ENCODE assay signal across 25 cellular contexts in genomic region chr21:35643176-35643575, GRCh38.
A peak's percentile ranks its signal among the peaks of the same experiment; 100 is the strongest.
DNase-seq lines count a peak whose midpoint lies in the region; ATAC-seq, FAIRE-seq and TF ChIP-seq lines count a peak whose summit lies in the region.
"Had no signal": no experiment of that assay in that cellular context is flagged by ENCODE, and none has a peak within 500 bp of the region (broad histone marks: within the 10 kb centered on the region; RNA-seq: fewer than 3 reads in every experiment).

No MANE protein-coding gene starts in this region.

- H3K4me3 ChIP-seq in PC-3 (ENCODE audit: low read length) (no peak overlapping the region), H1 (ENCODE audit: extremely low read depth in 1 of 4, insufficient read depth in 2 of 4, low read depth in 3 of 4, low read length in 4 of 4) (no peak overlapping the region)
- H3K4me3 ChIP-seq: BLaER1, cardiac muscle cell, K562, PC-9, SK-N-MC had no signal

- TF ChIP-seq RAD21 in H1 (IDR thresholded peaks at IDR 0.05 in 1 of 2, conservative IDR thresholded peaks at IDR 0.05 in 1 of 2; ENCODE audit: low read depth in 2 of 2, low read length in 2 of 2) = no peak

- H3K9ac ChIP-seq in PC-3 (ENCODE audit: low read length) (no peak overlapping the region), H1 (replicated peaks in 1 of 4; ENCODE audit: extremely low read depth in 1 of 4, low read depth in 3 of 4, low read length in 3 of 4) (no peak overlapping the region)
- H3K9ac ChIP-seq: BLaER1 had no signal

- no peak overlapping the region for H2BK12ac ChIP-seq in H1 (ENCODE audit: low read depth, low read length)

- no peak overlapping the region for H3K56ac ChIP-seq in H1 (replicated peaks; ENCODE audit: insufficient read length, low read depth, low read length)

- POLR2A ChIA-PET in PC-3 (lab: Charles Lee; ENCODE audit: unreplicated experiment) (no interaction called here), H1 (lab: Charles Lee; ENCODE audit: partially characterized antibody) (no interaction called here)

- no peak overlapping the region for H3K4ac ChIP-seq in H1 (replicated peaks; ENCODE audit: insufficient read length, low read depth, low read length)

- no peak overlapping the region for H3K14ac ChIP-seq in H1 (ENCODE audit: insufficient read length)

- no peak overlapping the region for H3K27ac ChIP-seq in PC-3 (ENCODE audit: low read length)
- no peak overlapping the region for H3K27ac ChIP-seq in H1 (ENCODE audit: low read depth, low read length)
- H3K27ac ChIP-seq: BLaER1, cardiac muscle cell, HL-60, PC-9, SK-N-MC, WERI-Rb-1 had no signal

- TF ChIP-seq CTCF in PC-3 (conservative IDR thresholded peaks at IDR 0.05; ENCODE audit: low read depth, low read length) (no peak), H1 (IDR thresholded peaks at IDR 0.05; ENCODE audit: control extremely low read depth in 1 of 3, insufficient read depth in 1 of 3, low read depth in 1 of 3, low read length in 3 of 3) (no peak)

- CTCF ChIA-PET in PC-3 (lab: Charles Lee) (no interaction called here), H1 (lab: Charles Lee; ENCODE audit: partially characterized antibody) (interaction anchor here (0.5 to 0.7 kb wide), 2 partner anchors 40 to 54 kb away, joined by 3 read pairs; no protein-coding TSS in a partner anchor)

- H2BK120ac ChIP-seq in H1 (replicated peaks; ENCODE audit: low read depth, low read length) = no peak overlapping the region

- H2BK20ac ChIP-seq in H1 (ENCODE audit: low read length) = no peak overlapping the region

- FAIRE-seq in H1 (lab: Jason Lieb, UNC) (no peak), HTR-8/SVneo (lab: Jason Lieb, UNC) (no peak)
- FAIRE-seq: K562 had no signal

- H4K20me1 ChIP-seq in PC-3 (ENCODE audit: low read length) (no peaks in the 10 kb centered on the region), H1 (replicated peaks in 1 of 2; ENCODE audit: control insufficient read depth in 1 of 2, insufficient read depth in 2 of 2, low read length in 2 of 2) (no peaks in the 10 kb centered on the region)
- H4K20me1 ChIP-seq: BLaER1 had no signal

- no peaks in the 10 kb centered on the region for H3K4me1 ChIP-seq in PC-3 (ENCODE audit: insufficient read depth, low read length)
- H3K4me1 ChIP-seq in H1 (replicated peaks in 1 of 4; ENCODE audit: control insufficient read depth in 3 of 4, insufficient read depth in 4 of 4, low read length in 3 of 4) = no peaks in the 10 kb centered on the region
- H3K4me1 ChIP-seq: BLaER1 had no signal

- no peak overlapping the region for H3K18ac ChIP-seq in H1 (ENCODE audit: extremely low read depth, low read length)

- peak overlapping the region; percentile 83 for H3K23ac ChIP-seq in H1 (ENCODE audit: insufficient read length)

- intact Hi-C loops in PC-3 (cut with micrococcal nuclease) = no loop called here

- H3K79me2 ChIP-seq in PC-3 (ENCODE audit: low read length) (no peaks in the 10 kb centered on the region), H1 (ENCODE audit: control insufficient read depth in 1 of 2, insufficient read depth in 2 of 2, low read length in 2 of 2) (no peaks in the 10 kb centered on the region)

- H2AK5ac ChIP-seq in H1 (ENCODE audit: low read depth, low read length) = no peak overlapping the region

- no peaks in the 10 kb centered on the region for H3K9me2 ChIP-seq in PC-3 (replicated peaks; ENCODE audit: low read length)

- no peak overlapping the region for H2BK5ac ChIP-seq in H1 (ENCODE audit: low read depth, low read length)

- BruUV-seq in PC-3 (replicated peaks; lab: Mats Ljungman, UMichigan) = no TSS peak

- ATAC-seq in PC-3 (no peak), GM19035 (IDR thresholded peaks at IDR 0.05; ENCODE audit: unreplicated experiment) (no peak)
- ATAC-seq: K562, left lobe of liver had no signal

- H4K8ac ChIP-seq in H1 (ENCODE audit: extremely low read depth, insufficient read depth, low read length) = no peak overlapping the region

- TF ChIP-seq POLR2A in H1 (IDR thresholded peaks at IDR 0.05; ENCODE audit: control extremely low read depth in 1 of 2, low read depth in 2 of 2, low read length in 2 of 2) = no peak

- H4K91ac ChIP-seq in H1 (replicated peaks; ENCODE audit: insufficient read length, low read length) = no peak overlapping the region

- WGBS in H1 (ENCODE audit: extremely low coverage in 1 of 2, insufficient coverage in 1 of 2, insufficient read length in 1 of 2, insufficient replicate concordance in 2 of 2, low coverage in 1 of 2, low lambda C conversion rate in 2 of 2, missing lambda C conversion rate in 1 of 2), 2 experiments = 89% methylated on average over 4 of the region's 4 CpGs; no CpG with 5 or more reads in 1 of the 2 experiments

- no peaks in the 10 kb centered on the region for H3K79me1 ChIP-seq in H1 (ENCODE audit: low read depth, low read length)

- H3K27me3 ChIP-seq in PC-3 (ENCODE audit: low read length) (no peaks in the 10 kb centered on the region), H1 (replicated peaks in 1 of 4; ENCODE audit: control insufficient read depth in 3 of 4, extremely low read depth in 1 of 4, insufficient read depth in 3 of 4, low read length in 3 of 4) (no peaks in the 10 kb centered on the region)
- H3K27me3 ChIP-seq: BLaER1 had no signal

- H3K4me2 ChIP-seq in PC-3 (ENCODE audit: low read length) (no peak overlapping the region), H1 (ENCODE audit: insufficient read depth in 1 of 2, low read depth in 2 of 2, low read length in 2 of 2) (no peak overlapping the region)
- H3K4me2 ChIP-seq: BLaER1, PC-9 had no signal

- no peak overlapping the region for H4K5ac ChIP-seq in H1 (ENCODE audit: insufficient read length, low read depth, low read length)

- no peak for TF ChIP-seq EP300 in H1 (IDR thresholded peaks at IDR 0.05; ENCODE audit: borderline replicate concordance in 1 of 2, low read depth in 2 of 2, low read length in 2 of 2)

- no peaks in the 10 kb centered on the region for H3K9me3 ChIP-seq in PC-3 (ENCODE audit: low read length)
- H3K9me3 ChIP-seq in H1 (ENCODE audit: insufficient read depth in 2 of 2, low read depth in 1 of 2, low read length in 1 of 2) = no peaks in the 10 kb centered on the region
- H3K9me3 ChIP-seq: BLaER1 had no signal

- no peaks in the 10 kb centered on the region for H3F3A ChIP-seq in PC-3 (ENCODE audit: low read length, unreplicated experiment)

- H2AFZ ChIP-seq in PC-3 (ENCODE audit: low read length) = no peak overlapping the region
- no peak overlapping the region for H2AFZ ChIP-seq in H1 (ENCODE audit: low read length)
- H2AFZ ChIP-seq: PC-9 had no signal

- no peak overlapping the region for H2BK15ac ChIP-seq in H1 (ENCODE audit: low read length)

- peak; percentile 76 for DNase-seq in EH (ENCODE audit: low read depth)
- peak; percentile 70 for DNase-seq in PC-3
- no peak for DNase-seq in H1 (ENCODE audit: low read depth in 1 of 2, low spot score in 2 of 2)
- peak; percentile 23 for DNase-seq in glomerular visceral epithelial cell (ENCODE audit: extremely low spot score)
- no peak for DNase-seq in HTR-8/SVneo (ENCODE audit: insufficient read length, low spot score)
- DNase-seq in UCSD-AML1 (lab: John Stamatoyannopoulos, UW; ENCODE audit: unreplicated experiment) = no peak
- no peak for DNase-seq in RKO (ENCODE audit: low spot score)
- DNase-seq: activated CD4-positive, alpha-beta T cell treated with anti-CD3 and anti-CD28 coated beads, Interleukin-2, amount 50 U/mL, for 1 hour; activated naive CD8-positive, alpha-beta T cell treated with anti-CD3 and anti-CD28 coated beads, Interleukin-2, amount 10 ng/mL, durations not matched to agents 7 days and 5 days; Calu3; head of caudate nucleus; MV-4-11; NCI-H187; NCI-H345; PC-9; stimulated activated CD4-positive, alpha-beta T cell treated with anti-CD3 and anti-CD28 coated beads, Interleukin-4, amount 100 ng/mL, for 1 hour; T-helper 2 cell; WERI-Rb-1 had no signal

- no peaks in the 10 kb centered on the region for H3K36me3 ChIP-seq in PC-3 (ENCODE audit: low read depth, low read length)
- no peaks in the 10 kb centered on the region for H3K36me3 ChIP-seq in H1 (ENCODE audit: control insufficient read depth in 2 of 4, insufficient read depth in 4 of 4, low read length in 3 of 4)
- H3K36me3 ChIP-seq: BLaER1, cardiac muscle cell, WERI-Rb-1 had no signal

- no peaks in the 10 kb centered on the region for H3K23me2 ChIP-seq in H1 (ENCODE audit: low read depth, low read length)

TF ChIP-seq in H1, 55 proteins besides CTCF, POLR2A, EP300 and RAD21 (continues in another document):
- TF ChIP-seq ZNF274 (IDR thresholded peaks at IDR 0.05; ENCODE audit: borderline replicate concordance, extremely low read depth, low read length) = no peak
- TF ChIP-seq CREB1 (IDR thresholded peaks at IDR 0.05) = no peak
- TF ChIP-seq SP2 (IDR thresholded peaks at IDR 0.05; ENCODE audit: low read length) = no peak
- TF ChIP-seq NANOG (IDR thresholded peaks at IDR 0.05; ENCODE audit: insufficient read depth, low read depth, low read length, poor library complexity, severe bottlenecking) = no peak
- no peak for TF ChIP-seq RXRA (IDR thresholded peaks at IDR 0.05; ENCODE audit: insufficient read depth, low read depth, low read length)
- TF ChIP-seq, protein P1, sequence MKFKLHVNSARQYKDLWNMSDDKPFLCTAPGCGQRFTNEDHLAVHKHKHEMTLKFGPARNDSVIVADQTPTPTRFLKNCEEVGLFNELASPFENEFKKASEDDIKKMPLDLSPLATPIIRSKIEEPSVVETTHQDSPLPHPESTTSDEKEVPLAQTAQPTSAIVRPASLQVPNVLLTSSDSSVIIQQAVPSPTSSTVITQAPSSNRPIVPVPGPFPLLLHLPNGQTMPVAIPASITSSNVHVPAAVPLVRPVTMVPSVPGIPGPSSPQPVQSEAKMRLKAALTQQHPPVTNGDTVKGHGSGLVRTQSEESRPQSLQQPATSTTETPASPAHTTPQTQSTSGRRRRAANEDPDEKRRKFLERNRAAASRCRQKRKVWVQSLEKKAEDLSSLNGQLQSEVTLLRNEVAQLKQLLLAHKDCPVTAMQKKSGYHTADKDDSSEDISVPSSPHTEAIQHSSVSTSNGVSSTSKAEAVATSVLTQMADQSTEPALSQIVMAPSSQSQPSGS (IDR thresholded peaks at IDR 0.05; ENCODE audit: low read length) = no peak
- TF ChIP-seq CHD1 (IDR thresholded peaks at IDR 0.05; ENCODE audit: low read depth, low read length) = no peak
- TF ChIP-seq RNF2 (IDR thresholded peaks at IDR 0.05; ENCODE audit: borderline replicate concordance, low read depth, low read length, missing control alignments, poor library complexity, severe bottlenecking) = no peak
- no peak for TF ChIP-seq SP1 (IDR thresholded peaks at IDR 0.05; ENCODE audit: low read depth, low read length)
- TF ChIP-seq KDM4A (IDR thresholded peaks at IDR 0.05; ENCODE audit: low read depth, low read length, severe bottlenecking) = no peak
- TF ChIP-seq CBX8 (IDR thresholded peaks at IDR 0.05; ENCODE audit: borderline replicate concordance, low read depth, low read length) = no peak
- no peak for TF ChIP-seq BCL11A (IDR thresholded peaks at IDR 0.05; ENCODE audit: low read depth in 2 of 2, low read length in 2 of 2)
- no peak for TF ChIP-seq E2F6 (IDR thresholded peaks at IDR 0.05)

Comparison
In these comparisons a context has a peak if more than half of its experiments do, and no peak if none do; other contexts are left out.
1. DNase-seq: peak in EH (single experiment), PC-3 (single experiment) and glomerular visceral epithelial cell (single experiment); none in H1 (0 of 2), HTR-8/SVneo (single experiment), UCSD-AML1 (single experiment) and RKO (single experiment).